Comparison of ENCODE assay signal across 8 cellular contexts in genomic region chr1:42335050-42335808, GRCh38. TPM values are rescaled to one million over a fixed set of nuclear protein-coding genes. Genes with fewer than 3 reads are reported as not detected.
DNase-seq lines count a peak whose midpoint lies in the region; ATAC-seq and TF ChIP-seq lines count a peak whose summit lies in the region.

Gene FOXJ3, minus strand, starts transcription at chr1:42335235. Its CDS starts 24,142 bp downstream, at chr1:42311093.

- peaks cover 0 to 4% (median 2%) of the 10 kb centered on the region in 3 donors for H3K36me3 Mint-ChIP-seq in naive thymus-derived CD8-positive, alpha-beta T cell
- peaks cover 2 to 6% of the 10 kb centered on the region in 2 donors for H3K36me3 Mint-ChIP-seq in stimulated activated naive B cell treated with anti-CD40 and anti-IgM and Interleukin-4, amounts not matched to agents 10 μg/mL and 1 μg/mL and 100 μg/mL, for 72 hours

- H3K4me1 Mint-ChIP-seq in naive thymus-derived CD8-positive, alpha-beta T cell = peaks cover 44 to 66% (median 52%) of the 10 kb centered on the region in 4 donors
- peaks cover 30 to 45% of the 10 kb centered on the region in 2 donors for H3K4me1 Mint-ChIP-seq in stimulated activated naive B cell treated with anti-CD40 and anti-IgM and Interleukin-4, amounts not matched to agents 10 μg/mL and 1 μg/mL and 100 μg/mL, for 72 hours

- H2AFZ ChIP-seq in Karpas-422 (ENCODE audit: low read length) = peak within 1 kb of the TSS; percentile 32

- peak within 1 kb of the TSS; percentile 80 for H3K4me2 ChIP-seq in Karpas-422 (ENCODE audit: low read depth, low read length, poor library complexity, severe bottlenecking)

- peak within 1 kb of the TSS; percentile 76 for H3K4me3 ChIP-seq in Karpas-422 (ENCODE audit: low read length)
- peak within 1 kb of the TSS; percentile 93 for H3K4me3 ChIP-seq in fibroblast of mammary gland (ENCODE audit: control insufficient read depth, low read depth, low read length)

- no peaks in the 10 kb centered on the region for H3K9me3 Mint-ChIP-seq in naive thymus-derived CD8-positive, alpha-beta T cell
- no peaks in the 10 kb centered on the region for H3K9me3 Mint-ChIP-seq in stimulated activated naive B cell treated with anti-CD40 and anti-IgM and Interleukin-4, amounts not matched to agents 10 μg/mL and 1 μg/mL and 100 μg/mL, for 72 hours

- no peaks in the 10 kb centered on the region for H3K27me3 ChIP-seq in Karpas-422 (ENCODE audit: low read length)

- peak within 1 kb of the TSS; percentile 93 for H3K9ac ChIP-seq in Karpas-422 (ENCODE audit: low read length)

- H3K9me2 ChIP-seq in Karpas-422 (replicated peaks; ENCODE audit: insufficient read depth, low read length) = no peaks in the 10 kb centered on the region

- H3K27ac Mint-ChIP-seq in naive thymus-derived CD8-positive, alpha-beta T cell = peak within 1 kb of the TSS; percentile 88 to 98 (median 94)
- H3K27ac Mint-ChIP-seq in stimulated activated naive B cell treated with anti-CD40 and anti-IgM and Interleukin-4, amounts not matched to agents 10 μg/mL and 1 μg/mL and 100 μg/mL, for 72 hours = peak within 1 kb of the TSS; percentile 98

- POLR2A ChIA-PET in naive thymus-derived CD8-positive, alpha-beta T cell (lab: Charles Lee) = interaction anchor here (0.8 to 3.6 kb wide), 4 partner anchors 9 to 121 kb away, joined by 3 to 24 read pairs (median 4); partner anchors contain the start of gene PPCS

- peak; percentile 74 for ATAC-seq in GM21786 (IDR thresholded peaks at IDR 0.05; ENCODE audit: unreplicated experiment)
- ATAC-seq in naive thymus-derived CD8-positive, alpha-beta T cell = peak; percentile 86 to 92
- peak; percentile 87 to 93 for ATAC-seq in stimulated activated naive B cell treated with anti-CD40 and anti-IgM and Interleukin-4, amounts not matched to agents 10 μg/mL and 1 μg/mL and 100 μg/mL, for 72 hours (replicated peaks)

- H3K36me3 ChIP-seq in Karpas-422 (ENCODE audit: insufficient read depth, low read length) = no peaks in the 10 kb centered on the region

- peak; percentile 88 for DNase-seq in DMS79 (lab: John Stamatoyannopoulos, UW)
- DNase-seq in Karpas-422 = peak; percentile 99
- DNase-seq in RKO (ENCODE audit: low spot score) = peak; percentile 94
- peak; percentile 87 to 89 for DNase-seq in activated T-helper 1 cell treated with anti-CD3 and anti-CD28 coated beads, Interleukin-2, amount 50 U/mL, for 16 hours (ENCODE audit: low read depth in 1 of 2, low spot score in 1 of 2)
- peak; percentile 94 for DNase-seq in fibroblast of mammary gland (ENCODE audit: low read depth)
- peak; percentile 84 to 95 (median 92) for DNase-seq in naive thymus-derived CD8-positive, alpha-beta T cell
- peak; percentile 89 for DNase-seq in stimulated activated naive B cell treated with anti-CD40 and anti-IgM and Interleukin-4, amounts not matched to agents 10 μg/mL and 1 μg/mL and 100 μg/mL, for 72 hours

- peaks cover 21% of the 10 kb centered on the region for H3K4me1 ChIP-seq in Karpas-422 (ENCODE audit: low read length)

- H3K27me3 Mint-ChIP-seq in naive thymus-derived CD8-positive, alpha-beta T cell = no peaks in the 10 kb centered on the region
- H3K27me3 Mint-ChIP-seq in stimulated activated naive B cell treated with anti-CD40 and anti-IgM and Interleukin-4, amounts not matched to agents 10 μg/mL and 1 μg/mL and 100 μg/mL, for 72 hours = no peaks in the 10 kb centered on the region

- peaks cover 52% of the 10 kb centered on the region for H3K79me2 ChIP-seq in Karpas-422 (ENCODE audit: low read length)

- H3K9me3 ChIP-seq in Karpas-422 (ENCODE audit: low read length) = no peaks in the 10 kb centered on the region

- no peak for TF ChIP-seq CTCF in fibroblast of mammary gland (conservative IDR thresholded peaks at IDR 0.05; ENCODE audit: control insufficient read depth, insufficient read depth, low read depth, low read length)

- peak within 1 kb of the TSS; percentile 78 to 98 (median 92) for H3K4me3 Mint-ChIP-seq in naive thymus-derived CD8-positive, alpha-beta T cell
- peak within 1 kb of the TSS; percentile 96 to 97 for H3K4me3 Mint-ChIP-seq in stimulated activated naive B cell treated with anti-CD40 and anti-IgM and Interleukin-4, amounts not matched to agents 10 μg/mL and 1 μg/mL and 100 μg/mL, for 72 hours

- peak within 1 kb of the TSS; percentile 10 for H3K27ac ChIP-seq in Karpas-422 (ENCODE audit: low read length)

- H4K20me1 ChIP-seq in Karpas-422 (ENCODE audit: insufficient read depth, low read depth, low read length) = peaks cover 23% of the 10 kb centered on the region

RNA-seq across cellular contexts. Expression of gene FOXJ3, which starts in this region (rescaled TPM):
- total RNA-seq in Karpas-422 (2014; rRNA removed; shearing (Covaris generic); ENCODE audit: low replicate concordance) = 36.8 and 55.5 TPM in 2 replicates
- total RNA-seq in naive thymus-derived CD8-positive, alpha-beta T cell = 100 to 1,000 TPM; 108 to 112 TPM
- polyA plus RNA-seq in naive thymus-derived CD8-positive, alpha-beta T cell = 10 to 100 TPM; 30.3 to 39.8 (median 34.8) TPM

Comparison
In these comparisons a context has a peak if more than half of its experiments do, and no peak if none do; other contexts are left out.
1. Peak in every context shown above with its lines: DNase-seq, ATAC-seq, H3K4me3 ChIP-seq and H3K27ac ChIP-seq.